Comparison of ENCODE assay signal across 1 cellular context in genomic region chr6:159232751-159233150, GRCh38.
TF ChIP-seq lines count a peak whose summit lies in the region.

No MANE protein-coding gene starts in this region.

TF ChIP-seq in GM23338, 12 proteins besides CTCF, POLR2A, EP300 and RAD21 (continued from another document):
- no peak for TF ChIP-seq ZNF462 (CRISPR knock-in tag; IDR thresholded peaks at IDR 0.05)
- TF ChIP-seq ETS1 (IDR thresholded peaks at IDR 0.05): no peak
- TF ChIP-seq REST (IDR thresholded peaks at IDR 0.05; ENCODE audit: unreplicated experiment): no peak
- TF ChIP-seq EZH2phosphoT487 (IDR thresholded peaks at IDR 0.05; ENCODE audit: unreplicated experiment): no peak
- no peak for TF ChIP-seq POLR2AphosphoS5 (IDR thresholded peaks at IDR 0.05; ENCODE audit: low read depth)
- TF ChIP-seq JUNB (IDR thresholded peaks at IDR 0.05; ENCODE audit: unreplicated experiment): no peak
- no peak for TF ChIP-seq CREB1 (CRISPR knock-in tag; IDR thresholded peaks at IDR 0.05; ENCODE audit: low read depth)
- no peak for TF ChIP-seq ZNF331 (CRISPR knock-in tag; IDR thresholded peaks at IDR 0.05; ENCODE audit: low read depth)
